Comparison of ENCODE assay signal across 8 cellular contexts in genomic region chr7:26200444-26201260, GRCh38. TPM values are rescaled to one million over a fixed set of nuclear protein-coding genes. Genes with fewer than 3 reads are reported as not detected.
DNase-seq lines count a peak whose midpoint lies in the region; ATAC-seq, FAIRE-seq and TF ChIP-seq lines count a peak whose summit lies in the region.

Gene HNRNPA2B1, minus strand, starts transcription at chr7:26200746. Its CDS starts 169 bp downstream, at chr7:26200577.

- DNase-seq in Ammon's horn (ENCODE audit: low spot score): peak; percentile 99
- DNase-seq in GM19239 (ENCODE audit: insufficient read length, low spot score): peak; percentile 43
- DNase-seq in NCI-H524 treated with DMSO at 0.1 percent for 48 hours (lab: John Stamatoyannopoulos, UW): peak; percentile 97
- DNase-seq in activated CD4-positive, alpha-beta T cell treated with anti-CD3 and anti-CD28 coated beads for 4 hours: peak; percentile 98
- peak; percentile 84 for DNase-seq in kidney epithelial cell (ENCODE audit: low read depth)
- peak; percentile 92 to 94 for DNase-seq in stimulated activated CD4-positive, alpha-beta T cell treated with anti-CD3 and anti-CD28 coated beads, Interleukin-15, amount 100 ng/mL, for 48 hours (ENCODE audit: low read depth in 2 of 2)

- H3K27me3 ChIP-seq in kidney epithelial cell (ENCODE audit: control insufficient read depth, insufficient read depth, low read length): no peaks in the 10 kb centered on the region

- peak within 1 kb of the TSS; percentile 100 for H3K4me3 ChIP-seq in kidney epithelial cell (ENCODE audit: low read depth, low read length)

- peak; percentile 55 for ATAC-seq in HG03457 (IDR thresholded peaks at IDR 0.05; ENCODE audit: unreplicated experiment)

- peak; percentile 97 for FAIRE-seq in GM19239 (lab: Jason Lieb, UNC)

- TF ChIP-seq CTCF in kidney epithelial cell (IDR thresholded peaks at IDR 0.05; ENCODE audit: insufficient read depth, low read length, poor library complexity, severe bottlenecking): no peak

- H3K36me3 ChIP-seq in kidney epithelial cell (ENCODE audit: control insufficient read depth, insufficient read depth, low read length): peaks cover 2% of the 10 kb centered on the region

- peak within 1 kb of the TSS; percentile 100 for H3K27ac ChIP-seq in cingulate gyrus (ENCODE audit: low read depth, low read length)

RNA-seq across cellular contexts. Expression of gene HNRNPA2B1, which starts in this region (rescaled TPM):
- total RNA-seq in kidney epithelial cell: 131 and 133 TPM in 2 replicates

Comparison
In these comparisons a context has a peak if more than half of its experiments do, and no peak if none do; other contexts are left out.
1. Peak in every context shown above with its lines: DNase-seq, ATAC-seq, H3K4me3 ChIP-seq and H3K27ac ChIP-seq.
2. DNase-seq: peak in every context shown above with its lines; median percentile 99 in Ammon's horn; 98 in activated CD4-positive, alpha-beta T cell treated with anti-CD3 and anti-CD28 coated beads for 4 hours; 97 in NCI-H524 treated with DMSO at 0.1 percent for 48 hours; 93 in stimulated activated CD4-positive, alpha-beta T cell treated with anti-CD3 and anti-CD28 coated beads, Interleukin-15, amount 100 ng/mL, for 48 hours; 84 in kidney epithelial cell; 43 in GM19239.